ENCODE assay signal across 12 cellular contexts in the genomic region with DNA sequence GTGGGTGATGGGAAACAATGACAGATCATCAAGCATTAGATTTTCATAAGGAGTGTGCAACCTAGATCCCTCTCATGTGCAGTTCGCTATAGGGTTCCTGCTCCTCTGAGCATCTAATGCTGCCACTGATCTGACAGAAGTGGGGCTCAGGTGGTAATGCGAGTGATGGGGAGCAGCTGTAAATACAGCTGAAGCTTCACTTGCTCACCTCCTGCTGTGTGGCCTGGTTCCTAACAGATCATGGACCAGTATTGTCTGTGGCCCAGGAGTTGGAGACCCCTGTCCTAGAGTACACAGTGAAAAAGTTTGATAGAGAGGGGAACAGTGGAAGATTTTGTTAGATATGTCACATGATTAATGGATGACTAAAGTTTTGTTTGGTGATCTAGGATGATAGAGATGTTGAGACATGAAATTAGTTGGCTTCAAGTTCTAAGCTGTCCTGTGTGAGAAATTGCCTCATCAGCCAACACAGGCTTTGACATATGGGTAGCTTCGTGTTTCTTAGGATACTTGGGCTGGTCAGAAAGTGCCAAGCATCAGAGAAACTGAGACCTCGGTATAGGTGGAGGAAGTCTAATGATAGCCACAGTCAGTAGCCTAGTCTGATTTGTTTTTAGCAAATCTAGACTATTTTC.
"Had no signal": no experiment of that assay in that cellular context is flagged by ENCODE, and none has a peak within 500 bp of the region (broad histone marks: within the 10 kb centered on the region; RNA-seq: fewer than 3 reads in every experiment).

No MANE protein-coding gene starts in this region.

- ATAC-seq: gastroesophageal sphincter, right cardiac atrium, upper lobe of right lung had no signal

- H3K9me3 ChIP-seq: ascending aorta, gastroesophageal sphincter, upper lobe of right lung had no signal

- H3K4me3 ChIP-seq: ascending aorta, gastroesophageal sphincter, spleen, upper lobe of right lung had no signal

- H3K36me3 ChIP-seq: ascending aorta, gastroesophageal sphincter, spleen, upper lobe of right lung had no signal

- H3K27ac ChIP-seq: ascending aorta, gastroesophageal sphincter, spleen, upper lobe of right lung had no signal

- DNase-seq: activated CD4-positive, alpha-beta memory T cell treated with anti-CD3 and anti-CD28 coated beads for 36 hours; activated gamma-delta T cell; activated T-cell treated with anti-CD3 and anti-CD28 coated beads, Interleukin-2, amount 50 U/mL, for 48 hours; posterior cingulate gyrus; right cardiac atrium; spleen; stimulated activated naive CD4-positive, alpha-beta T cell; T-helper 9 cell; upper lobe of right lung had no signal

- FAIRE-seq: colon had no signal
